8 cellular contexts compared by ENCODE assay signal in genomic region chr3:50617911-50618481, GRCh38. TPM values are rescaled to one million over a fixed set of nuclear protein-coding genes. Genes with fewer than 3 reads are reported as not detected.
A peak's percentile ranks its signal among the peaks of the same experiment; 100 is the strongest.
DNase-seq lines count a peak whose midpoint lies in the region; ATAC-seq and TF ChIP-seq lines count a peak whose summit lies in the region.

No MANE protein-coding gene starts in this region.

- H3K9me3 ChIP-seq in lung (ENCODE audit: control insufficient read depth in 2 of 2, insufficient read depth in 1 of 2, low read length in 1 of 2): no peaks in the 10 kb centered on the region

- WGBS in lung, 2 donors: 29 to 45% methylated on average over 6 of the region's 6 CpGs
- 65% methylated on average over 6 of the region's 6 CpGs for WGBS in urinary bladder

- peaks cover 3 to 24% of the 10 kb centered on the region in 2 donors for H3K4me1 ChIP-seq in lung (ENCODE audit: control insufficient read depth in 2 of 2, insufficient read depth in 2 of 2, low read length in 2 of 2)
- H3K4me1 ChIP-seq in urinary bladder (ENCODE audit: insufficient read depth): peaks cover 2% of the 10 kb centered on the region

- H3K9me3 Mint-ChIP-seq in brain: no peaks in the 10 kb centered on the region

- H3K27ac ChIP-seq in lung (ENCODE audit: low read depth in 1 of 2, low read length in 1 of 2): peak overlapping the region; percentile 92 to 96
- H3K27ac ChIP-seq in urinary bladder (ENCODE audit: low read depth): no peak overlapping the region

- H3K4me1 Mint-ChIP-seq in brain: peaks cover 45% of the 10 kb centered on the region

- H3K27me3 ChIP-seq in lung (ENCODE audit: control insufficient read depth, insufficient read depth): no peaks in the 10 kb centered on the region

- H3K4me3 ChIP-seq in lung (peak overlapping the region; percentile 80), urinary bladder (ENCODE audit: low read depth, low read length) (peak overlapping the region; percentile 76)

- H3K27me3 Mint-ChIP-seq in brain: peaks cover 6% of the 10 kb centered on the region

- intact Hi-C loops in Right ventricle myocardium inferior (cut with DNase I): loop anchor here (5.0 kb wide), 2 partner anchors 754 to 774 kb away; partner anchors contain the start of gene RBM15B
- intact Hi-C loops in left cardiac atrium (cut with DNase I): loop anchor here (2.0 to 10.0 kb wide), 6 partner anchors 35 to 814 kb away; partner anchors contain the start of gene MANF (in 2 of the 2)

- peak overlapping the region; percentile 85 to 90 (median 87) for H3K4me3 Mint-ChIP-seq in brain

- ATAC-seq in Right ventricle myocardium inferior: peak; percentile 35
- ATAC-seq in left cardiac atrium: no peak
- ATAC-seq in lung (ENCODE audit: insufficient read depth, low FRiP score): no peak
- no peak for ATAC-seq in GM21381 (IDR thresholded peaks at IDR 0.05; ENCODE audit: unreplicated experiment)
- no peak for ATAC-seq in HG02870 (IDR thresholded peaks at IDR 0.05; ENCODE audit: unreplicated experiment)
- ATAC-seq in GM18498 (IDR thresholded peaks at IDR 0.05; ENCODE audit: unreplicated experiment): no peak

- peak; percentile 82 for DNase-seq in Right ventricle myocardium inferior (ENCODE audit: missing footprints)
- no peak for DNase-seq in left cardiac atrium
- DNase-seq in lung (ENCODE audit: low spot score): no peak

- no peak for TF ChIP-seq CTCF in brain (conservative IDR thresholded peaks at IDR 0.05)
- TF ChIP-seq CTCF in lung (IDR thresholded peaks at IDR 0.05; ENCODE audit: control extremely low read depth, extremely low read depth): no peak

- H3K36me3 ChIP-seq in lung (ENCODE audit: control insufficient read depth in 2 of 2, insufficient read depth in 2 of 2, low read length in 2 of 2): peaks cover 0 to 4% of the 10 kb centered on the region in 2 donors
- no peaks in the 10 kb centered on the region for H3K36me3 ChIP-seq in urinary bladder (ENCODE audit: insufficient read depth)

- H3K36me3 Mint-ChIP-seq in brain: no peaks in the 10 kb centered on the region

- H3K27ac Mint-ChIP-seq in brain: peak overlapping the region in 1 of 5 experiments; percentile 27

RNA-seq across cellular contexts. Expression of gene MAPKAPK3, which starts 1.0 kb away (rescaled TPM):
- total RNA-seq in Right ventricle myocardium inferior: 412 TPM
- 100 to 1,000 TPM; 170 to 177 TPM for total RNA-seq in left cardiac atrium
- polyA plus RNA-seq in brain (ENCODE audit: insufficient read depth, low read depth, low replicate concordance): 11.5 TPM
- total RNA-seq in lung: 10 to 100 TPM; 23.6 to 96.1 TPM
- 10 to 100 TPM; 50.8 to 92.1 TPM for polyA plus RNA-seq in lung
- 20.5 TPM for total RNA-seq in urinary bladder
- 23.0 TPM for polyA plus RNA-seq in urinary bladder

RNA-seq across cellular contexts. Expression of gene CISH, which starts 6.4 kb away (rescaled TPM):
- total RNA-seq in Right ventricle myocardium inferior: 13.2 TPM
- total RNA-seq in left cardiac atrium: 10 to 100 TPM in 1 of 2 donors, 1 to 10 TPM in 1; 10.0 to 41.9 TPM
- polyA plus RNA-seq in brain (ENCODE audit: insufficient read depth, low read depth, low replicate concordance): 2.2 TPM
- 10 to 100 TPM; 42.9 to 50.2 TPM for total RNA-seq in lung
- 100 to 1,000 TPM in 1 of 2 donors, 10 to 100 TPM in 1; 37.8 to 104 TPM for polyA plus RNA-seq in lung
- total RNA-seq in urinary bladder: 5.0 TPM
- polyA plus RNA-seq in urinary bladder: 7.9 TPM

RNA-seq across cellular contexts. Expression of gene HEMK1, which starts 48.7 kb away (rescaled TPM):
- total RNA-seq in Right ventricle myocardium inferior: 14.0 TPM
- 10 to 100 TPM; 11.8 to 19.7 TPM for total RNA-seq in left cardiac atrium
- 12.9 TPM for polyA plus RNA-seq in brain (ENCODE audit: insufficient read depth, low read depth, low replicate concordance)
- 10 to 100 TPM; 17.3 to 28.0 TPM for total RNA-seq in lung
- polyA plus RNA-seq in lung: 10 to 100 TPM; 16.0 to 20.1 TPM
- 15.0 TPM for total RNA-seq in urinary bladder
- 17.6 TPM for polyA plus RNA-seq in urinary bladder

RNA-seq across cellular contexts. Expression of gene C3orf18, which starts 50.4 kb away (rescaled TPM):
- total RNA-seq in Right ventricle myocardium inferior: 48.4 TPM
- total RNA-seq in left cardiac atrium: 10 to 100 TPM; 29.7 to 32.3 TPM
- polyA plus RNA-seq in brain (ENCODE audit: insufficient read depth, low read depth, low replicate concordance): 13.4 TPM
- 1 to 10 TPM; 5.7 to 7.0 TPM for total RNA-seq in lung
- polyA plus RNA-seq in lung: 1 to 10 TPM; 2.7 to 3.2 TPM
- total RNA-seq in urinary bladder: 9.3 TPM
- polyA plus RNA-seq in urinary bladder: 21.6 TPM

RNA-seq across cellular contexts. Expression of gene DOCK3, which starts 56.7 kb away (rescaled TPM):
- total RNA-seq in Right ventricle myocardium inferior (3.9 TPM), left cardiac atrium (1 to 10 TPM; 2.8 to 3.8 TPM), lung (1 to 10 TPM in 1 of 2 donors, under 1 TPM in 1; 0.25 to 1.4 TPM), urinary bladder (1.7 TPM)
- polyA plus RNA-seq in brain (ENCODE audit: insufficient read depth, low read depth, low replicate concordance) (8.0 TPM), lung (under 1 TPM; 0.06 to 0.43 TPM), urinary bladder (0.66 TPM)
